10 cellular contexts compared by ENCODE assay signal in genomic region chr2:199484927-199485326, GRCh38. TPM values are rescaled to one million over a fixed set of nuclear protein-coding genes. Genes with fewer than 3 reads are reported as not detected.
A peak's percentile ranks its signal among the peaks of the same experiment; 100 is the strongest.
DNase-seq lines count a peak whose midpoint lies in the region; TF ChIP-seq lines count a peak whose summit lies in the region.
"Had no signal": no experiment of that assay in that cellular context is flagged by ENCODE, and none has a peak within 500 bp of the region (broad histone marks: within the 10 kb centered on the region; RNA-seq: fewer than 3 reads in every experiment).

No MANE protein-coding gene starts in this region.

- intact Hi-C loops in Calu3 (cut with micrococcal nuclease; ENCODE audit: unreplicated experiment), result loop anchor here (1.0 to 10.0 kb wide), 3 partner anchors 460 to 1113 kb away; no protein-coding TSS in a partner anchor

- no peaks in the 10 kb centered on the region for H3K9me3 Mint-ChIP-seq in Calu3 (ENCODE audit: low read depth, unreplicated experiment)
- H3K9me3 Mint-ChIP-seq: neural crest cell had no signal

- POLR2A ChIA-PET in HEK293 (lab: Yijun Ruan, JAX), result no interaction called here

- CTCF ChIA-PET in Calu3 (lab: Charles Lee), result interaction anchor here (1.1 to 1.3 kb wide), 2 partner anchors 827 to 1170 kb away, joined by 3 read pairs; no protein-coding TSS in a partner anchor
- CTCF ChIA-PET in HEK293 (lab: Yijun Ruan, JAX), result interaction anchor here (0.7 to 2.5 kb wide), 26 partner anchors 9 to 1174 kb away, joined by 3 to 23 read pairs (median 4); no protein-coding TSS in a partner anchor

- H3K4me1 ChIP-seq in HEK293 (ENCODE audit: control insufficient read depth, insufficient read depth, low read length) (no peaks in the 10 kb centered on the region), SJCRH30 (no peaks in the 10 kb centered on the region)

- H3K4me3 Mint-ChIP-seq in Calu3 (ENCODE audit: low read depth, unreplicated experiment), result no peak overlapping the region
- H3K4me3 Mint-ChIP-seq: neural crest cell had no signal

- H3K27ac ChIP-seq in HEK293 (ENCODE audit: extremely low read depth, low read depth, low read length) (no peak overlapping the region), SJCRH30 (no peak overlapping the region)

- no peaks in the 10 kb centered on the region for H3K9me3 ChIP-seq in HEK293 (ENCODE audit: control insufficient read depth, insufficient read depth, low read depth, low read length)
- H3K9me3 ChIP-seq in SJCRH30 (replicated peaks), result no peaks in the 10 kb centered on the region

- TF ChIP-seq CTCF in Calu3 (IDR thresholded peaks at IDR 0.05; ENCODE audit: unreplicated experiment) (no peak), HEK293 (tag by site-specific recombination; IDR thresholded peaks at IDR 0.05) (peak; percentile 51; the same call in 1 of the 2 replicates)

- no peaks in the 10 kb centered on the region for H3K4me1 Mint-ChIP-seq in Calu3 (ENCODE audit: low read depth, unreplicated experiment)
- H3K4me1 Mint-ChIP-seq: neural crest cell had no signal

- H3K36me3 ChIP-seq in HEK293 (ENCODE audit: control insufficient read depth in 2 of 2, insufficient read depth in 1 of 2, low read length in 2 of 2) (no peaks in the 10 kb centered on the region), SJCRH30 (no peaks in the 10 kb centered on the region)

- no peaks in the 10 kb centered on the region for H3K27me3 ChIP-seq in SJCRH30

- H3K27me3 Mint-ChIP-seq in Calu3 (ENCODE audit: unreplicated experiment), result no peaks in the 10 kb centered on the region

- peak; percentile 19 for DNase-seq in Calu3
- peak; percentile 54 to 69 for DNase-seq in SJCRH30
- peak; percentile 31 for DNase-seq in glomerular visceral epithelial cell (ENCODE audit: extremely low spot score)
- DNase-seq in dermis blood vessel endothelial cell, result no peak
- no peak for DNase-seq in DMS79 (lab: John Stamatoyannopoulos, UW)
- DNase-seq in NCI-H226, result no peak
- no peak for DNase-seq in activated naive CD4-positive, alpha-beta T cell treated with Interleukin-2 at 50 U/mL for 16 hours
- DNase-seq: activated naive CD4-positive, alpha-beta T cell had no signal

- no peak overlapping the region for H3K27ac Mint-ChIP-seq in Calu3 (ENCODE audit: unreplicated experiment)

- H3K4me3 ChIP-seq in HEK293 (ENCODE audit: low read depth, low read length) (no peak overlapping the region), SJCRH30 (no peak overlapping the region)

- BruUV-seq in Calu3 (replicated peaks; lab: Mats Ljungman, UMichigan), result no TSS peak

- H3K36me3 Mint-ChIP-seq in Calu3 (ENCODE audit: insufficient read depth, unreplicated experiment), result no peaks in the 10 kb centered on the region

TF ChIP-seq in HEK293, 187 proteins besides CTCF, POLR2A, EP300 and RAD21:
- TF ChIP-seq PRDM6 (tag by site-specific recombination; IDR thresholded peaks at IDR 0.05) (no peak), REPIN1 (tag by site-specific recombination; IDR thresholded peaks at IDR 0.05; ENCODE audit: low read depth) (no peak), ZNF654 (tag by site-specific recombination; IDR thresholded peaks at IDR 0.05; ENCODE audit: low read depth) (peak; percentile 47)

RNA-seq across cellular contexts. Expression of gene SATB2, which starts 27.2 kb away (rescaled TPM):
- total RNA-seq in Calu3 (2022), result 8.4 and 11.2 TPM in 2 replicates
- total RNA-seq in SJCRH30 (2014; rRNA removed; shearing (Covaris generic)), result 13.3 and 14.8 TPM in 2 replicates
- 0.33 and 0.85 TPM in 2 replicates for total RNA-seq in dermis blood vessel endothelial cell

Comparison
In these comparisons a context has a peak if more than half of its experiments do, and no peak if none do; other contexts are left out.
1. DNase-seq: peak in Calu3 (single experiment), SJCRH30 (2 of 2) and glomerular visceral epithelial cell (single experiment); none in dermis blood vessel endothelial cell (single experiment), DMS79 (single experiment), NCI-H226 (single experiment) and activated naive CD4-positive, alpha-beta T cell treated with Interleukin-2 at 50 U/mL for 16 hours (single experiment).